ENCODE assay signal across 15 cellular contexts in genomic region chrX:72122621-72123275, GRCh38. TPM values are rescaled to one million over a fixed set of nuclear protein-coding genes. Genes with fewer than 3 reads are reported as not detected.
A peak's percentile ranks its signal among the peaks of the same experiment; 100 is the strongest.
DNase-seq lines count a peak whose midpoint lies in the region; ATAC-seq and TF ChIP-seq lines count a peak whose summit lies in the region.
"Had no signal": no experiment of that assay in that cellular context is flagged by ENCODE, and none has a peak within 500 bp of the region (broad histone marks: within the 10 kb centered on the region; RNA-seq: fewer than 3 reads in every experiment).

No MANE protein-coding gene starts in this region.

- POLR2A ChIA-PET in CD4-positive, alpha-beta T cell (lab: Charles Lee), result no interaction called here
- POLR2A ChIA-PET in activated CD4-positive, alpha-beta memory T cell treated with anti-CD3 and anti-CD28 coated beads for 36 hours (lab: Charles Lee), result no interaction called here

- H3K4me3 ChIP-seq in hepatocyte, result no peak overlapping the region
- no peak overlapping the region for H3K4me3 ChIP-seq in trophoblast cell (ENCODE audit: low read depth, low read length)
- H3K4me3 ChIP-seq in aorta (ENCODE audit: low read length in 2 of 2), result no peak overlapping the region

- H3K4ac ChIP-seq in trophoblast cell (ENCODE audit: low read depth, low read length), result no peak overlapping the region

- peaks cover 6% of the 10 kb centered on the region for H3K27me3 Mint-ChIP-seq in CD4-positive, alpha-beta T cell
- no peaks in the 10 kb centered on the region for H3K27me3 Mint-ChIP-seq in activated CD4-positive, alpha-beta memory T cell treated with anti-CD3 and anti-CD28 coated beads for 36 hours

- 67% methylated on average over 6 of the region's 6 CpGs for WGBS in hepatocyte (ENCODE audit: low lambda C conversion rate, missing lambda C conversion rate)
- WGBS in trophoblast cell (ENCODE audit: extremely low coverage, insufficient coverage, insufficient read length), result no CpG with 5 or more reads among the region's 6 CpGs
- WGBS in aorta, 2 donors, result 59 to 71% methylated on average over 6 of the region's 6 CpGs

- no peak overlapping the region for H2BK5ac ChIP-seq in trophoblast cell (ENCODE audit: low read depth, low read length, poor library complexity)

- H3K27me3 ChIP-seq in CD4-positive, alpha-beta T cell (ENCODE audit: control insufficient read depth, insufficient read depth, low read length), result no peaks in the 10 kb centered on the region
- H3K27me3 ChIP-seq in hepatocyte (no peaks in the 10 kb centered on the region), trophoblast cell (ENCODE audit: insufficient read depth, low read length) (no peaks in the 10 kb centered on the region), aorta (ENCODE audit: control insufficient read depth in 1 of 2, insufficient read depth in 2 of 2, low read length in 1 of 2) (no peaks in the 10 kb centered on the region)

- peaks cover 45% of the 10 kb centered on the region for H3K4me1 Mint-ChIP-seq in CD4-positive, alpha-beta T cell (ENCODE audit: low read depth)
- peaks cover 56% of the 10 kb centered on the region for H3K4me1 Mint-ChIP-seq in activated CD4-positive, alpha-beta memory T cell treated with anti-CD3 and anti-CD28 coated beads for 36 hours (ENCODE audit: low read depth)

- H3K79me2 ChIP-seq in hepatocyte (no peaks in the 10 kb centered on the region), trophoblast cell (ENCODE audit: control insufficient read depth, insufficient read depth, low read length, poor library complexity) (peaks cover 2% of the 10 kb centered on the region)

- H4K8ac ChIP-seq in trophoblast cell (ENCODE audit: low read depth, low read length), result no peak overlapping the region

- no peak overlapping the region for H3K14ac ChIP-seq in trophoblast cell (ENCODE audit: low read length)

- H3K9me3 Mint-ChIP-seq in CD4-positive, alpha-beta T cell, result no peaks in the 10 kb centered on the region
- no peaks in the 10 kb centered on the region for H3K9me3 Mint-ChIP-seq in activated CD4-positive, alpha-beta memory T cell treated with anti-CD3 and anti-CD28 coated beads for 36 hours
- H3K9me3 Mint-ChIP-seq: stimulated activated naive CD8-positive, alpha-beta T cell treated with anti-CD3 and anti-CD28 coated beads, Interleukin-15, amount 100 ng/mL, for 72 hours had no signal

- no peak overlapping the region for H3K4me2 ChIP-seq in hepatocyte
- H3K4me2 ChIP-seq in trophoblast cell (ENCODE audit: low read length), result no peak overlapping the region

- H4K91ac ChIP-seq in trophoblast cell (ENCODE audit: low read depth, low read length), result peak overlapping the region; percentile 61

- H2AFZ ChIP-seq in hepatocyte, result no peak overlapping the region
- no peak overlapping the region for H2AFZ ChIP-seq in trophoblast cell (ENCODE audit: insufficient read depth, low read length, poor library complexity)

- no peaks in the 10 kb centered on the region for H3K9me3 ChIP-seq in CD4-positive, alpha-beta T cell (ENCODE audit: control insufficient read depth, low read length)
- H3K9me3 ChIP-seq in hepatocyte (ENCODE audit: low read depth), result no peaks in the 10 kb centered on the region
- H3K9me3 ChIP-seq in trophoblast cell (ENCODE audit: insufficient read depth, low read depth, low read length), result no peaks in the 10 kb centered on the region
- H3K9me3 ChIP-seq in aorta (ENCODE audit: control insufficient read depth, low read length), result no peaks in the 10 kb centered on the region

- H3K9me2 ChIP-seq in hepatocyte (replicated peaks; ENCODE audit: insufficient read depth), result no peaks in the 10 kb centered on the region

- no peaks in the 10 kb centered on the region for H3K36me3 Mint-ChIP-seq in CD4-positive, alpha-beta T cell (ENCODE audit: low read depth)
- no peaks in the 10 kb centered on the region for H3K36me3 Mint-ChIP-seq in activated CD4-positive, alpha-beta memory T cell treated with anti-CD3 and anti-CD28 coated beads for 36 hours

- H3K18ac ChIP-seq in trophoblast cell (ENCODE audit: low read length), result no peak overlapping the region

- H4K12ac ChIP-seq in trophoblast cell (ENCODE audit: low read depth, low read length), result no peak overlapping the region

- H2BK12ac ChIP-seq in trophoblast cell (ENCODE audit: low read length), result peak overlapping the region; percentile 32

- ATAC-seq in CD4-positive, alpha-beta T cell (ENCODE audit: poor library complexity), result no peak
- no peak for ATAC-seq in aorta (ENCODE audit: low FRiP score)
- no peak for ATAC-seq in HG02623 (IDR thresholded peaks at IDR 0.05; ENCODE audit: unreplicated experiment)
- ATAC-seq: activated CD8-positive, alpha-beta memory T cell treated with anti-CD3 and anti-CD28 coated beads, Interleukin-2, amount 10 ng/mL, durations not matched to agents 7 days and 5 days; stimulated activated naive CD8-positive, alpha-beta T cell treated with anti-CD3 and anti-CD28 coated beads, Interleukin-15, amount 100 ng/mL, for 72 hours had no signal

- H3K79me1 ChIP-seq in trophoblast cell (ENCODE audit: low read length), result peaks cover 12% of the 10 kb centered on the region

- H3K23ac ChIP-seq in trophoblast cell (ENCODE audit: low read length), result no peak overlapping the region

- TF ChIP-seq CTCF in CD4-positive, alpha-beta T cell (IDR thresholded peaks at IDR 0.05), result no peak
- no peak for TF ChIP-seq CTCF in hepatocyte (IDR thresholded peaks at IDR 0.05; ENCODE audit: poor library complexity)

- peak overlapping the region; percentile 57 for H2AK5ac ChIP-seq in trophoblast cell (ENCODE audit: low read length)

- DNase-seq in CD4-positive, alpha-beta T cell, result no peak
- DNase-seq in activated CD4-positive, alpha-beta memory T cell treated with anti-CD3 and anti-CD28 coated beads for 36 hours, result no peak
- no peak for DNase-seq in hepatocyte (ENCODE audit: low spot score)
- no peak for DNase-seq in trophoblast cell
- no peak for DNase-seq in NCI-H2029 treated with DMSO at 0.1 percent for 48 hours (lab: John Stamatoyannopoulos, UW)
- no peak for DNase-seq in aorta
- DNase-seq in activated effector memory CD4-positive, alpha-beta T cell treated with anti-CD3 and anti-CD28 coated beads, Interleukin-2, amount 50 U/mL, for 16 hours, result no peak
- DNase-seq: activated CD8-positive, alpha-beta memory T cell treated with anti-CD3 and anti-CD28 coated beads, Interleukin-2, amount 10 ng/mL, durations not matched to agents 7 days and 5 days; activated naive CD4-positive, alpha-beta T cell treated with Interleukin-2 at 50 U/mL for 16 hours; DND-41; NCI-H1436; small intestine; stimulated activated naive CD8-positive, alpha-beta T cell treated with anti-CD3 and anti-CD28 coated beads, Interleukin-15, amount 100 ng/mL, for 72 hours had no signal

- no peak overlapping the region for H3K9ac ChIP-seq in trophoblast cell (ENCODE audit: low read length)

- H3K4me1 ChIP-seq in hepatocyte (ENCODE audit: insufficient read depth) (peaks cover 7% of the 10 kb centered on the region), trophoblast cell (ENCODE audit: control insufficient read depth in 1 of 2, insufficient read depth in 2 of 2, low read length in 2 of 2) (peaks cover 32 to 43% of the 10 kb centered on the region in 2 experiments), aorta (ENCODE audit: control insufficient read depth in 1 of 2, insufficient read depth in 2 of 2, low read length in 2 of 2) (no peaks in the 10 kb centered on the region)

- no peaks in the 10 kb centered on the region for H4K20me1 ChIP-seq in hepatocyte (ENCODE audit: insufficient read depth, poor library complexity, severe bottlenecking)

- H2BK120ac ChIP-seq in trophoblast cell (ENCODE audit: insufficient read depth, low read length, poor library complexity), result peak overlapping the region; percentile 47

- no peak overlapping the region for H3K4me3 Mint-ChIP-seq in CD4-positive, alpha-beta T cell
- H3K4me3 Mint-ChIP-seq in activated CD4-positive, alpha-beta memory T cell treated with anti-CD3 and anti-CD28 coated beads for 36 hours, result no peak overlapping the region
- H3K4me3 Mint-ChIP-seq: activated CD8-positive, alpha-beta memory T cell treated with anti-CD3 and anti-CD28 coated beads, Interleukin-2, amount 10 ng/mL, durations not matched to agents 7 days and 5 days; B cell; stimulated activated naive CD8-positive, alpha-beta T cell treated with anti-CD3 and anti-CD28 coated beads, Interleukin-15, amount 100 ng/mL, for 72 hours had no signal

- H3K36me3 ChIP-seq in hepatocyte (replicated peaks; ENCODE audit: insufficient read depth, low read depth), result no peaks in the 10 kb centered on the region
- no peaks in the 10 kb centered on the region for H3K36me3 ChIP-seq in trophoblast cell (ENCODE audit: control insufficient read depth in 1 of 2, insufficient read depth in 2 of 2, low read length in 2 of 2)
- no peaks in the 10 kb centered on the region for H3K36me3 ChIP-seq in aorta (ENCODE audit: control insufficient read depth in 1 of 2, insufficient read depth in 2 of 2, low read length in 1 of 2)

- intact Hi-C loops in CD4-positive, alpha-beta T cell (cut with DNase I, micrococcal nuclease), result no loop called here
- intact Hi-C loops in activated CD4-positive, alpha-beta memory T cell treated with anti-CD3 and anti-CD28 coated beads for 36 hours (cut with micrococcal nuclease), result no loop called here
- intact Hi-C loops in aorta (cut with DNase I), result no loop called here

- peak overlapping the region; percentile 84 for H3K27ac Mint-ChIP-seq in CD4-positive, alpha-beta T cell
- H3K27ac Mint-ChIP-seq in activated CD4-positive, alpha-beta memory T cell treated with anti-CD3 and anti-CD28 coated beads for 36 hours, result peak overlapping the region; percentile 56
- H3K27ac Mint-ChIP-seq: B cell; stimulated activated naive CD8-positive, alpha-beta T cell treated with anti-CD3 and anti-CD28 coated beads, Interleukin-15, amount 100 ng/mL, for 72 hours had no signal

- CTCF ChIA-PET in CD4-positive, alpha-beta T cell (lab: Charles Lee), result no interaction called here
- CTCF ChIA-PET in activated CD4-positive, alpha-beta memory T cell treated with anti-CD3 and anti-CD28 coated beads for 36 hours (lab: Charles Lee), result interaction anchor here (1.0 to 5.2 kb wide), 3 partner anchors 101 to 105 kb away, joined by 6 to 52 read pairs (median 6); no protein-coding TSS in a partner anchor

- no peak overlapping the region for H3K27ac ChIP-seq in CD4-positive, alpha-beta T cell (ENCODE audit: low read depth, low read length)
- H3K27ac ChIP-seq in hepatocyte (peak overlapping the region; percentile 67), trophoblast cell (ENCODE audit: low read depth, low read length) (peak overlapping the region; percentile 86), aorta (ENCODE audit: low read depth in 1 of 2, low read length in 2 of 2) (no peak overlapping the region)

RNA-seq across cellular contexts. Expression of gene RTL5, which starts 9.0 kb away (rescaled TPM):
- total RNA-seq in CD4-positive, alpha-beta T cell, result 1 to 10 TPM; 1.1 to 1.2 TPM
- under 1 TPM; 0.76 to 0.92 TPM for total RNA-seq in activated CD4-positive, alpha-beta memory T cell treated with anti-CD3 and anti-CD28 coated beads for 36 hours
- total RNA-seq in hepatocyte (2.0 and 2.5 TPM in 2 replicates), aorta (10 to 100 TPM; 12.0 to 13.9 TPM)
- polyA plus RNA-seq in hepatocyte (1.5 and 2.6 TPM in 2 replicates), aorta (1 to 10 TPM; 6.5 to 8.0 TPM)
- polyA plus RNA-seq in trophoblast cell (2013), result 5.1 and 5.4 TPM in 2 replicates

RNA-seq across cellular contexts. Expression of gene PIN4, which starts 58.8 kb away (rescaled TPM):
- 1 to 10 TPM in 1 of 2 experiments, under 1 TPM in 1; 0.92 to 1.2 TPM for total RNA-seq in CD4-positive, alpha-beta T cell
- total RNA-seq in activated CD4-positive, alpha-beta memory T cell treated with anti-CD3 and anti-CD28 coated beads for 36 hours, result 1 to 10 TPM; 7.5 to 7.8 TPM
- total RNA-seq in hepatocyte (11.1 and 16.3 TPM in 2 replicates), aorta (1 to 10 TPM; 6.9 to 7.4 TPM)
- polyA plus RNA-seq in hepatocyte (39.4 and 41.4 TPM in 2 replicates), aorta (10 to 100 TPM; 19.7 to 21.4 TPM)
- polyA plus RNA-seq in trophoblast cell (2013), result 23.5 and 26.8 TPM in 2 replicates

Comparison
In these comparisons a context has a peak if more than half of its experiments do, and no peak if none do; other contexts are left out.
1. H3K27ac ChIP-seq: peak in hepatocyte (single experiment) and trophoblast cell (single experiment); none in CD4-positive, alpha-beta T cell (single experiment) and aorta (0 of 2).